In genomic region chr2:127578411-127578810, GRCh38 we compare ENCODE assay signal across 13 cellular contexts. TPM values are rescaled to one million over a fixed set of nuclear protein-coding genes. Genes with fewer than 3 reads are reported as not detected.
"Had no signal": no experiment of that assay in that cellular context is flagged by ENCODE, and none has a peak within 500 bp of the region (broad histone marks: within the 10 kb centered on the region; RNA-seq: fewer than 3 reads in every experiment).

No MANE protein-coding gene starts in this region.

- DNase-seq: activated naive CD4-positive, alpha-beta T cell treated with anti-CD3 and anti-CD28 coated beads, Interleukin-2, amount 50 U/mL, for 16 hours; activated T-cell treated with anti-CD3 and anti-CD28 coated beads for 4 hours; foreskin fibroblast; kidney glomerular epithelial cell; thyroid gland; uterus had no signal

- H3K4me3 ChIP-seq: neural progenitor cell, ovary, thyroid gland, uterus had no signal

- H3K36me3 ChIP-seq: neural progenitor cell, ovary, thyroid gland, uterus had no signal

- H3K9me3 ChIP-seq: ovary, thyroid gland, uterus had no signal

- H3K9me3 Mint-ChIP-seq: activated T-helper 17 cell treated with anti-CD3 and anti-CD28 coated beads, Interleukin-2, amount 50 U/mL, for 72 hours; mesothelial cell of epicardium; neural progenitor cell had no signal

- H3K27ac Mint-ChIP-seq: activated T-helper 17 cell treated with anti-CD3 and anti-CD28 coated beads, Interleukin-2, amount 50 U/mL, for 72 hours; mesothelial cell of epicardium; neural progenitor cell had no signal

- ATAC-seq: activated CD8-positive, alpha-beta T cell treated with anti-CD3 and anti-CD28 coated beads, Interleukin-2, amount 10 ng/mL, durations not matched to agents 7 days and 5 days; activated T-helper 17 cell treated with anti-CD3 and anti-CD28 coated beads, Interleukin-2, amount 50 U/mL, for 72 hours; sciatic nerve had no signal

- H3K4me1 ChIP-seq: neural progenitor cell, thyroid gland, uterus had no signal

- H3K4me1 Mint-ChIP-seq: activated T-helper 17 cell treated with anti-CD3 and anti-CD28 coated beads, Interleukin-2, amount 50 U/mL, for 72 hours had no signal

- H3K4me3 Mint-ChIP-seq: activated CD8-positive, alpha-beta T cell treated with anti-CD3 and anti-CD28 coated beads, Interleukin-2, amount 10 ng/mL, durations not matched to agents 7 days and 5 days; activated T-helper 17 cell treated with anti-CD3 and anti-CD28 coated beads, Interleukin-2, amount 50 U/mL, for 72 hours; mesothelial cell of epicardium; neural progenitor cell had no signal

- H3K36me3 Mint-ChIP-seq: mesothelial cell of epicardium, neural progenitor cell had no signal

- H3K27me3 ChIP-seq: neural progenitor cell, ovary, thyroid gland, uterus had no signal

- H3K27ac ChIP-seq: neural progenitor cell, ovary, thyroid gland, uterus had no signal

RNA-seq across cellular contexts. Expression of gene MYO7B, which starts 42.9 kb away (rescaled TPM):
- total RNA-seq: bronchial epithelial cell had no signal
